In the genomic region with DNA sequence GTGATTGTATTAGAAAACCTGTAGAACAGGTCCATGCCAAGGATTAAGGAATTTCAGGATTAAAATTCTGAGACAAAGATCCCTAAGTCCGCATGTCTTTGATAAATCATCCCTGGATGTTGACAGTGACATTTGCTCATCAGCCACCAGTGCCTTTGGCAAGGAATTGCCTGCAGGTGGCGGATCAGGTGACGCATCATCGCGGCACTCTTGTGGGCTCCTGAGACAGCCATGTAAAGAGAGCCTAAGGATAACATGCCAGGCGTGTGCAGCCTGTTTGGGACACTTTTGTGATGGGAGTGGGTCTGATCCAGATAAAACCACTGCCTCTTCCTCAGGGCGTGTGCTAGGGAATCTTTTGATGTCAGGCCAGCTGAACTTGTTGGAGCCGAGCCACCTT, we compare ENCODE assay signal across 1 cellular context.
TF ChIP-seq lines count a peak whose summit lies in the region.

No MANE protein-coding gene starts in this region.

TF ChIP-seq in H1, 55 proteins besides CTCF, POLR2A, EP300 and RAD21 (continued from another document):
- TF ChIP-seq ATF2 (IDR thresholded peaks at IDR 0.05; ENCODE audit: low read length) (no peak), CBX5 (IDR thresholded peaks at IDR 0.05; ENCODE audit: low read depth, low read length) (no peak), NANOG (IDR thresholded peaks at IDR 0.05; ENCODE audit: insufficient read depth, low read depth, low read length, poor library complexity, severe bottlenecking) (no peak), GABPA (IDR thresholded peaks at IDR 0.05; ENCODE audit: borderline replicate concordance, insufficient read depth, low read length) (no peak), POLR2AphosphoS5 (IDR thresholded peaks at IDR 0.05; ENCODE audit: low read depth, low read length) (no peak), POU5F1 (IDR thresholded peaks at IDR 0.05; ENCODE audit: low read depth, low read length) (no peak), NRF1 (IDR thresholded peaks at IDR 0.05; ENCODE audit: low read depth, low read length) (no peak), CEBPB (IDR thresholded peaks at IDR 0.05; ENCODE audit: low read depth, low read length) (no peak), MAFK (IDR thresholded peaks at IDR 0.05; ENCODE audit: low read depth, low read length) (no peak), JUND (IDR thresholded peaks at IDR 0.05; ENCODE audit: low read length) (no peak), RNF2 (IDR thresholded peaks at IDR 0.05; ENCODE audit: borderline replicate concordance, low read depth, low read length, missing control alignments, poor library complexity, severe bottlenecking) (no peak), CHD2 (IDR thresholded peaks at IDR 0.05; ENCODE audit: low read length) (no peak), TEAD4 (IDR thresholded peaks at IDR 0.05; ENCODE audit: low read depth, low read length) (no peak)
